In the genomic region with DNA sequence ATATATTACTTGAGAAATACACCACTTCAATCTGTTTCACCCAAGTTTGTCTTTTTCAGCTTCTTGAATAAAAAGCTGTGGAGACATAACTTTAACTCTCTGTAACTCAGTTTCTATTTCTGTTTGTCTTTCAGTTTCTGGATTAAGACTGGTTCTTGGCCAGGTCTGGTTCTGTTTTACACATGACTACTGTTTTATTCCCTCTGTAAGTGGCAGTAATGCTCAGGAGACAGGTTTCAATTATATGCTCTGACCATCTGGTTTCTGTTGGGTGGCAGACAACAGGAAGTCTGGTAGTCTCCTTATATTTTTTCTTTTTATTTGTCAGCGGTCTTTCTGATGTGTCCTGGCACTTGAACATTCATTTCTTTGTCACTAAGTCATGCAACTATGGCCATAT, we compare ENCODE assay signal across 14 cellular contexts.
DNase-seq lines count a peak whose midpoint lies in the region; ATAC-seq lines count a peak whose summit lies in the region.
"Had no signal": no experiment of that assay in that cellular context is flagged by ENCODE, and none has a peak within 500 bp of the region (broad histone marks: within the 10 kb centered on the region; RNA-seq: fewer than 3 reads in every experiment).

No MANE protein-coding gene starts in this region.

- H3K27ac Mint-ChIP-seq in stimulated activated naive CD8-positive, alpha-beta T cell treated with anti-CD3 and anti-CD28 coated beads, Interleukin-15, amount 100 ng/mL, for 72 hours: no peak overlapping the region

- H3K4me3 Mint-ChIP-seq in stimulated activated naive CD8-positive, alpha-beta T cell treated with anti-CD3 and anti-CD28 coated beads, Interleukin-15, amount 100 ng/mL, for 72 hours: no peak overlapping the region

- H3K4me1 Mint-ChIP-seq in stimulated activated naive CD8-positive, alpha-beta T cell treated with anti-CD3 and anti-CD28 coated beads, Interleukin-15, amount 100 ng/mL, for 72 hours: peaks cover 9% of the 10 kb centered on the region

- peaks cover 14% of the 10 kb centered on the region for H3K27me3 Mint-ChIP-seq in stimulated activated naive CD8-positive, alpha-beta T cell treated with anti-CD3 and anti-CD28 coated beads, Interleukin-15, amount 100 ng/mL, for 72 hours

- peak; percentile 33 for ATAC-seq in stimulated activated naive CD8-positive, alpha-beta T cell treated with anti-CD3 and anti-CD28 coated beads, Interleukin-15, amount 100 ng/mL, for 72 hours
- no peak for ATAC-seq in stimulated activated naive CD8-positive, alpha-beta T cell treated with anti-CD3 and anti-CD28 coated beads, Interleukin-15, Interleukin-2, amounts not matched to agents 100 U/mL and 50 U/mL, for 24 hours
- ATAC-seq in HG02571 (IDR thresholded peaks at IDR 0.05; ENCODE audit: unreplicated experiment): peak; percentile 87
- ATAC-seq in HG03342 (IDR thresholded peaks at IDR 0.05; ENCODE audit: unreplicated experiment): peak; percentile 60
- ATAC-seq: left lung had no signal

- peaks cover 8 to 14% of the 10 kb centered on the region in 2 donors for H3K9me3 Mint-ChIP-seq in stimulated activated naive CD8-positive, alpha-beta T cell treated with anti-CD3 and anti-CD28 coated beads, Interleukin-15, amount 100 ng/mL, for 72 hours

- DNase-seq in stimulated activated naive CD8-positive, alpha-beta T cell treated with anti-CD3 and anti-CD28 coated beads, Interleukin-15, amount 100 ng/mL, for 72 hours: no peak
- DNase-seq in stimulated activated naive CD8-positive, alpha-beta T cell treated with anti-CD3 and anti-CD28 coated beads, Interleukin-15, Interleukin-2, amounts not matched to agents 100 U/mL and 50 U/mL, for 24 hours: no peak
- DNase-seq in GF-D8 (lab: John Stamatoyannopoulos, UW) (no peak), COLO829 (ENCODE audit: low spot score) (no peak), dedifferentiated amniotic fluid mesenchymal stem cell (ENCODE audit: extremely low spot score) (no peak), 8988T (no peak)
- DNase-seq: DMS79 treated with DMSO at 0.1 percent for 48 hours; dorsolateral prefrontal cortex; left lung; NCI-H2029; stimulated activated CD4-positive, alpha-beta T cell treated with anti-CD3 and anti-CD28 coated beads, Interleukin-12 subunit alpha, Interleukin-12 subunit beta, amount 100 ng/mL, for 4 hours; T-helper 9 cell had no signal
